In the genomic region with DNA sequence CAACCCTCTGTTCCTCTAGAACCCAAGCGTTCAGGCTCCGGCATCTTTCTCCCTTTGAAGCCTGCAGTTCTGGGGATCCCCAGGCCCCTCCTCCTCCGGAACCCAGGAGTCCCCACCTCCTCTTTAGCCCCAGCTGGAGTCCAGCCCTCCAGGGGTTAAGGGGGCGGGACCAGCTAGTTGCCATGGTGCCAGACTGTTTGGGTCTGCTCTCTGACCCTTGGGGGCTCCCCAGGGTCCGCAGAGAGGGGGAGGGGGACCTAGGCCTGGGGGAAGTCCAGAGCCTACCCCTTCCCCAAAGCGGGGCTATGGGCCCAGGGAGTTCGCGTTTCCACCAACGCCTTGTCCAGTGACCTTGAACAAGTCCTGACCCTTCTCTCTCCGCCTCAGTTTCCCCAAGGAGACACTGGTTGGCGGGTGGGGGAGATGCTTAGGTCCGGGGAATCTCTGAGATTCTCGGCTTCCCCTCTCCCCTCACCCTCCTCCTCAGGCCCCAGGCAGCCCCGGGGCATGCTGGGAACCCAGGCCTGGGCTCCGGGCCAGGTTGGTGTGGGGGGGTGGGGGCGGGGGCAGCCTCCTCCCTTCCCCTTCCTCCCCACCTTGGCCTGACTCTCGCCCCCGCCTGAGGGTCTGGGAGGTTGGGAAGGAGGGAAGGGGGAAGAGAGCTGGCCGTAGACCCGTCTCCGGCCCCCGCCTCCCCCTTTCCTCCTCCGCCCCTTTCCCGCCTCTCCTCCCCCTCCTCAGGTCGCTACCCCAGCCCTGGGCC, we compare ENCODE assay signal across 8 cellular contexts. TPM values are rescaled to one million over a fixed set of nuclear protein-coding genes. Genes with fewer than 3 reads are reported as not detected.
DNase-seq lines count a peak whose midpoint lies in the region; ATAC-seq and TF ChIP-seq lines count a peak whose summit lies in the region.

No MANE protein-coding gene starts in this region.

- TF ChIP-seq CTCF in OCI-LY7 (conservative IDR thresholded peaks at IDR 0.05; ENCODE audit: low read length), result no peak
- no peak for TF ChIP-seq CTCF in fibroblast of villous mesenchyme (IDR thresholded peaks at IDR 0.05; ENCODE audit: insufficient read depth, low read depth, low read length)

- CTCF ChIA-PET in OCI-LY7 (lab: Charles Lee; ENCODE audit: unreplicated experiment), result no interaction called here

- H2AFZ ChIP-seq in OCI-LY7 (ENCODE audit: low read length), result peak overlapping the region; percentile 73

- peaks cover 39 to 46% of the 10 kb centered on the region in 2 donors for H3K27me3 Mint-ChIP-seq in natural killer cell treated with Interleukin-12 subunit alpha and Interleukin-12 subunit beta and Interleukin-15 and Interleukin-18, amount 100 ng/mL, for 72 hours

- H3K9me3 Mint-ChIP-seq in natural killer cell treated with Interleukin-12 subunit alpha and Interleukin-12 subunit beta and Interleukin-15 and Interleukin-18, amount 100 ng/mL, for 72 hours, result no peaks in the 10 kb centered on the region

- H3K4me3 ChIP-seq in OCI-LY7 (ENCODE audit: low read depth, low read length, poor library complexity, severe bottlenecking) (peak overlapping the region; percentile 17), fibroblast of villous mesenchyme (ENCODE audit: low read depth, low read length) (peak overlapping the region; percentile 97)

- peaks cover 7 to 10% of the 10 kb centered on the region in 2 donors for H3K4me1 Mint-ChIP-seq in natural killer cell treated with Interleukin-12 subunit alpha and Interleukin-12 subunit beta and Interleukin-15 and Interleukin-18, amount 100 ng/mL, for 72 hours (ENCODE audit: low read depth in 2 of 2)

- peak in 2 of 3 experiments; percentile 78 to 84 for DNase-seq in NCI-H1417 (lab: John Stamatoyannopoulos, UW)
- no peak for DNase-seq in NCI-H1417 treated with DMSO at 0.1 percent for 48 hours (lab: John Stamatoyannopoulos, UW)
- DNase-seq in OCI-LY7 (ENCODE audit: low spot score), result peak; percentile 31
- peak; percentile 87 for DNase-seq in activated effector memory CD4-positive, alpha-beta T cell treated with anti-CD3 and anti-CD28 coated beads, Interleukin-2, amount 50 U/mL, for 16 hours
- DNase-seq in fibroblast of villous mesenchyme (ENCODE audit: low read depth), result peak; percentile 75
- no peak for DNase-seq in natural killer cell treated with Interleukin-12 subunit alpha and Interleukin-12 subunit beta and Interleukin-15 and Interleukin-18, amount 100 ng/mL, for 72 hours (ENCODE audit: low spot score)

- H3K4me2 ChIP-seq in OCI-LY7 (ENCODE audit: low read length), result peak overlapping the region; percentile 53

- peak overlapping the region; percentile 67 for H3K4me3 Mint-ChIP-seq in natural killer cell treated with Interleukin-12 subunit alpha and Interleukin-12 subunit beta and Interleukin-15 and Interleukin-18, amount 100 ng/mL, for 72 hours

- no peaks in the 10 kb centered on the region for H3K36me3 Mint-ChIP-seq in natural killer cell treated with Interleukin-12 subunit alpha and Interleukin-12 subunit beta and Interleukin-15 and Interleukin-18, amount 100 ng/mL, for 72 hours

- H3K9me2 ChIP-seq in OCI-LY7 (ENCODE audit: insufficient read depth, low read length), result no peaks in the 10 kb centered on the region

- no peaks in the 10 kb centered on the region for H4K20me1 ChIP-seq in OCI-LY7 (ENCODE audit: insufficient read depth, low read length)

- H3K27ac ChIP-seq in OCI-LY7 (ENCODE audit: low read depth, low read length, poor library complexity, severe bottlenecking), result no peak overlapping the region
- peak overlapping the region; percentile 96 for H3K27ac ChIP-seq in temporal lobe (ENCODE audit: low read depth, low read length)

- no peaks in the 10 kb centered on the region for H3K36me3 ChIP-seq in OCI-LY7 (ENCODE audit: insufficient read depth, low read length)

- no TSS peak for BruUV-seq in OCI-LY7 (replicated peaks; lab: Mats Ljungman, UMichigan)

- peak; percentile 25 to 56 for ATAC-seq in natural killer cell treated with Interleukin-12 subunit alpha and Interleukin-12 subunit beta and Interleukin-15 and Interleukin-18, amount 100 ng/mL, for 72 hours
- no peak for ATAC-seq in HG03135 (IDR thresholded peaks at IDR 0.05; ENCODE audit: unreplicated experiment)

- no peaks in the 10 kb centered on the region for H3K79me2 ChIP-seq in OCI-LY7 (ENCODE audit: insufficient read depth, low read depth, low read length)

- H3K9me3 ChIP-seq in OCI-LY7 (ENCODE audit: low read length), result peaks cover 7% of the 10 kb centered on the region; the same call in 1 of the 2 replicates

- peaks cover 15% of the 10 kb centered on the region for H3K4me1 ChIP-seq in OCI-LY7 (ENCODE audit: insufficient read depth, low read length, poor library complexity, severe bottlenecking)

- H3K27ac Mint-ChIP-seq in natural killer cell treated with Interleukin-12 subunit alpha and Interleukin-12 subunit beta and Interleukin-15 and Interleukin-18, amount 100 ng/mL, for 72 hours, result peak overlapping the region in 1 of 2 donors; percentile 16

- intact Hi-C loops in OCI-LY7 (cut with micrococcal nuclease; ENCODE audit: unreplicated experiment), result no loop called here

- POLR2A ChIA-PET in OCI-LY7 (lab: Charles Lee), result no interaction called here

RNA-seq across cellular contexts. Expression of gene SPACA6, which starts 2.6 kb away (rescaled TPM):
- 5.9 and 12.5 TPM in 2 replicates for total RNA-seq in OCI-LY7 (2014; rRNA removed; shearing (Covaris generic))
- 2.5 and 5.1 TPM in 2 replicates for total RNA-seq in OCI-LY7 (2022)
- 10.8 and 14.2 TPM in 2 replicates for total RNA-seq in fibroblast of villous mesenchyme
- total RNA-seq in natural killer cell treated with Interleukin-12 subunit alpha and Interleukin-12 subunit beta and Interleukin-15 and Interleukin-18, amount 100 ng/mL, for 72 hours, result 1 to 10 TPM; 2.7 to 3.0 TPM
- total RNA-seq in temporal lobe, result 2.7 TPM

RNA-seq across cellular contexts. Expression of gene HAS1, which starts 33.3 kb away (rescaled TPM):
- total RNA-seq in OCI-LY7 (2014; rRNA removed; shearing (Covaris generic)), result not detected in 2 replicates
- total RNA-seq in OCI-LY7 (2022), result not detected in 2 replicates
- not detected in 2 replicates for total RNA-seq in fibroblast of villous mesenchyme
- not detected for total RNA-seq in natural killer cell treated with Interleukin-12 subunit alpha and Interleukin-12 subunit beta and Interleukin-15 and Interleukin-18, amount 100 ng/mL, for 72 hours
- 2.7 TPM for total RNA-seq in temporal lobe

RNA-seq across cellular contexts. Expression of gene SIGLEC14, which starts 43.9 kb away (rescaled TPM):
- not detected in 2 replicates for total RNA-seq in OCI-LY7 (2014; rRNA removed; shearing (Covaris generic))
- total RNA-seq in OCI-LY7 (2022) (not detected in 2 replicates), fibroblast of villous mesenchyme (not detected in 2 replicates), temporal lobe (under 0.01 TPM)
- total RNA-seq in natural killer cell treated with Interleukin-12 subunit alpha and Interleukin-12 subunit beta and Interleukin-15 and Interleukin-18, amount 100 ng/mL, for 72 hours, result not detected

Comparison
In these comparisons a context has a peak if more than half of its experiments do, and no peak if none do; other contexts are left out.
1. DNase-seq: peak in NCI-H1417 (2 of 3), OCI-LY7 (single experiment), activated effector memory CD4-positive, alpha-beta T cell treated with anti-CD3 and anti-CD28 coated beads, Interleukin-2, amount 50 U/mL, for 16 hours (single experiment) and fibroblast of villous mesenchyme (single experiment); none in NCI-H1417 treated with DMSO at 0.1 percent for 48 hours (single experiment) and natural killer cell treated with Interleukin-12 subunit alpha and Interleukin-12 subunit beta and Interleukin-15 and Interleukin-18, amount 100 ng/mL, for 72 hours (single experiment).